ENCODE assay signal across 9 cellular contexts in genomic region chr20:17613328-17614175, GRCh38. TPM values are rescaled to one million over a fixed set of nuclear protein-coding genes. Genes with fewer than 3 reads are reported as not detected.
DNase-seq lines count a peak whose midpoint lies in the region; ATAC-seq and TF ChIP-seq lines count a peak whose summit lies in the region.
"Had no signal": no experiment of that assay in that cellular context is flagged by ENCODE, and none has a peak within 500 bp of the region (broad histone marks: within the 10 kb centered on the region; RNA-seq: fewer than 3 reads in every experiment).

No MANE protein-coding gene starts in this region.

- ATAC-seq in central memory CD8-positive, alpha-beta T cell (replicated peaks; ENCODE audit: extremely low read depth, poor library complexity, severe bottlenecking), result no peak
- ATAC-seq in mucosa of descending colon, result no peak
- ATAC-seq in GM21367 (IDR thresholded peaks at IDR 0.05; ENCODE audit: unreplicated experiment), result no peak
- no peak for ATAC-seq in HG03159 (IDR thresholded peaks at IDR 0.05; ENCODE audit: unreplicated experiment)

- no peak for TF ChIP-seq POLR2A in uterus (IDR thresholded peaks at IDR 0.05)

- no peak overlapping the region for H3K4me3 ChIP-seq in mucosa of descending colon
- H3K4me3 ChIP-seq in uterus, result no peak overlapping the region

- no peaks in the 10 kb centered on the region for H3K36me3 Mint-ChIP-seq in activated naive CD4-positive, alpha-beta T cell treated with anti-CD3 and anti-CD28 coated beads, Interleukin-2, amount 50 U/mL, for 24 hours
- peaks cover 5% of the 10 kb centered on the region for H3K36me3 Mint-ChIP-seq in activated naive CD4-positive, alpha-beta T cell treated with anti-CD3 and anti-CD28 coated beads for 36 hours (ENCODE audit: low read depth)
- H3K36me3 Mint-ChIP-seq in central memory CD8-positive, alpha-beta T cell (ENCODE audit: insufficient read depth), result peaks cover 17% of the 10 kb centered on the region

- no peaks in the 10 kb centered on the region for H3K9me3 ChIP-seq in mucosa of descending colon
- no peaks in the 10 kb centered on the region for H3K9me3 ChIP-seq in uterus

- H3K27me3 ChIP-seq in uterus, result no peaks in the 10 kb centered on the region

- intact Hi-C loops in activated naive CD4-positive, alpha-beta T cell treated with anti-CD3 and anti-CD28 coated beads for 36 hours (cut with micrococcal nuclease), result loop anchor here (5.0 kb wide), 1 partner anchor 354 kb away; the partner anchor contains the start of genes MGME1 and SNX5
- intact Hi-C loops in mucosa of descending colon (cut with DNase I, micrococcal nuclease), result loop anchor here (10.0 kb wide), 2 partner anchors 79 to 109 kb away; partner anchors contain the start of gene BFSP1 (in 2 of the 2)
- intact Hi-C loops in uterus (cut with DNase I; ENCODE audit: low total_unique reads), result no loop called here

- peak overlapping the region; percentile 67 to 68 for H3K27ac ChIP-seq in uterus

- H3K27me3 Mint-ChIP-seq in activated naive CD4-positive, alpha-beta T cell treated with anti-CD3 and anti-CD28 coated beads, Interleukin-2, amount 50 U/mL, for 24 hours, result no peaks in the 10 kb centered on the region
- no peaks in the 10 kb centered on the region for H3K27me3 Mint-ChIP-seq in activated naive CD4-positive, alpha-beta T cell treated with anti-CD3 and anti-CD28 coated beads for 36 hours (ENCODE audit: low read depth)
- no peaks in the 10 kb centered on the region for H3K27me3 Mint-ChIP-seq in central memory CD8-positive, alpha-beta T cell

- CTCF ChIA-PET in activated naive CD4-positive, alpha-beta T cell treated with anti-CD3 and anti-CD28 coated beads for 36 hours (lab: Charles Lee), result interaction anchor here (0.9 kb wide), 3 partner anchors 108 to 110 kb away, joined by 3 read pairs; no protein-coding TSS in a partner anchor

- H3K9me3 Mint-ChIP-seq in activated naive CD4-positive, alpha-beta T cell treated with anti-CD3 and anti-CD28 coated beads, Interleukin-2, amount 50 U/mL, for 24 hours, result no peaks in the 10 kb centered on the region
- no peaks in the 10 kb centered on the region for H3K9me3 Mint-ChIP-seq in activated naive CD4-positive, alpha-beta T cell treated with anti-CD3 and anti-CD28 coated beads for 36 hours
- H3K9me3 Mint-ChIP-seq in central memory CD8-positive, alpha-beta T cell, result no peaks in the 10 kb centered on the region
- H3K9me3 Mint-ChIP-seq: activated naive CD4-positive, alpha-beta T cell treated with anti-CD3 and anti-CD28 coated beads, Interleukin-2, amount 50 U/mL, for 72 hours had no signal

- peaks cover 39% of the 10 kb centered on the region for H3K4me1 ChIP-seq in mucosa of descending colon (ENCODE audit: low read depth)
- H3K4me1 ChIP-seq in uterus, result peaks cover 0 to 30% of the 10 kb centered on the region in 2 donors

- TF ChIP-seq CTCF in mucosa of descending colon (IDR thresholded peaks at IDR 0.05) (no peak), uterus (IDR thresholded peaks at IDR 0.05) (no peak)

- H3K4me1 Mint-ChIP-seq in activated naive CD4-positive, alpha-beta T cell treated with anti-CD3 and anti-CD28 coated beads, Interleukin-2, amount 50 U/mL, for 24 hours, result peaks cover 27% of the 10 kb centered on the region
- H3K4me1 Mint-ChIP-seq in activated naive CD4-positive, alpha-beta T cell treated with anti-CD3 and anti-CD28 coated beads for 36 hours (ENCODE audit: low read depth), result peaks cover 34% of the 10 kb centered on the region
- H3K4me1 Mint-ChIP-seq in central memory CD8-positive, alpha-beta T cell, result peaks cover 30% of the 10 kb centered on the region

- no peak for DNase-seq in activated naive CD4-positive, alpha-beta T cell treated with anti-CD3 and anti-CD28 coated beads for 36 hours
- DNase-seq in central memory CD8-positive, alpha-beta T cell (ENCODE audit: low spot score in 2 of 2), result no peak
- DNase-seq in mucosa of descending colon (peak; percentile 38 to 57 (median 50)), uterus (peak in 1 of 2 donors; percentile 29), inferior parietal cortex (ENCODE audit: extremely low spot score) (no peak)

- H3K36me3 ChIP-seq in mucosa of descending colon (ENCODE audit: low read depth) (no peaks in the 10 kb centered on the region), uterus (no peaks in the 10 kb centered on the region)

- H3K4me3 Mint-ChIP-seq in activated naive CD4-positive, alpha-beta T cell treated with anti-CD3 and anti-CD28 coated beads, Interleukin-2, amount 50 U/mL, for 24 hours, result no peak overlapping the region
- no peak overlapping the region for H3K4me3 Mint-ChIP-seq in activated naive CD4-positive, alpha-beta T cell treated with anti-CD3 and anti-CD28 coated beads for 36 hours
- no peak overlapping the region for H3K4me3 Mint-ChIP-seq in central memory CD8-positive, alpha-beta T cell

- H3K27ac Mint-ChIP-seq in activated naive CD4-positive, alpha-beta T cell treated with anti-CD3 and anti-CD28 coated beads, Interleukin-2, amount 50 U/mL, for 24 hours, result peak overlapping the region; percentile 43
- H3K27ac Mint-ChIP-seq in activated naive CD4-positive, alpha-beta T cell treated with anti-CD3 and anti-CD28 coated beads for 36 hours, result no peak overlapping the region
- H3K27ac Mint-ChIP-seq in central memory CD8-positive, alpha-beta T cell (ENCODE audit: low read depth), result peak overlapping the region; percentile 13

RNA-seq across cellular contexts. Expression of gene DSTN, which starts 43.7 kb away (rescaled TPM):
- 10 to 100 TPM; 68.9 to 69.7 TPM for total RNA-seq in activated naive CD4-positive, alpha-beta T cell treated with anti-CD3 and anti-CD28 coated beads for 36 hours
- total RNA-seq in mucosa of descending colon, result 100 to 1,000 TPM; 261 to 946 (median 284) TPM
- total RNA-seq in uterus, result 100 to 1,000 TPM; 294 to 674 (median 623) TPM

Comparison
In these comparisons a context has a peak if more than half of its experiments do, and no peak if none do; other contexts are left out.
1. DNase-seq: peak in mucosa of descending colon (3 of 3); none in activated naive CD4-positive, alpha-beta T cell treated with anti-CD3 and anti-CD28 coated beads for 36 hours (single experiment), central memory CD8-positive, alpha-beta T cell (0 of 2) and inferior parietal cortex (single experiment).